1 cellular context compared by ENCODE assay signal in genomic region chr17:38741853-38742421, GRCh38.
TF ChIP-seq lines count a peak whose summit lies in the region.

No MANE protein-coding gene starts in this region.

TF ChIP-seq in WTC11, 78 proteins besides CTCF, POLR2A, EP300 and RAD21 (continued from another document):
- no peak for TF ChIP-seq ZSCAN18 (CRISPR knock-in tag; IDR thresholded peaks at IDR 0.05)
- no peak for TF ChIP-seq ZNF416 (CRISPR knock-in tag; IDR thresholded peaks at IDR 0.05)
- no peak for TF ChIP-seq ESRRA (CRISPR knock-in tag; IDR thresholded peaks at IDR 0.05; ENCODE audit: borderline replicate concordance)
- no peak for TF ChIP-seq ZNF317 (CRISPR knock-in tag; IDR thresholded peaks at IDR 0.05; ENCODE audit: borderline replicate concordance, low read depth)
- TF ChIP-seq AFF4 (CRISPR knock-in tag; IDR thresholded peaks at IDR 0.05; ENCODE audit: borderline replicate concordance), result no peak
- no peak for TF ChIP-seq MXD4 (CRISPR knock-in tag; IDR thresholded peaks at IDR 0.05; ENCODE audit: borderline replicate concordance)
- TF ChIP-seq RELA (CRISPR knock-in tag; IDR thresholded peaks at IDR 0.05; ENCODE audit: borderline replicate concordance), result no peak
- no peak for TF ChIP-seq NFYB (CRISPR knock-in tag; conservative IDR thresholded peaks at IDR 0.05; ENCODE audit: low read depth)
- no peak for TF ChIP-seq IRF2 (CRISPR knock-in tag; IDR thresholded peaks at IDR 0.05; ENCODE audit: borderline replicate concordance, low read depth)
- no peak for TF ChIP-seq HMGA2 (CRISPR knock-in tag; IDR thresholded peaks at IDR 0.05)
- no peak for TF ChIP-seq USF1 (CRISPR knock-in tag; IDR thresholded peaks at IDR 0.05)
